In genomic region chr5:69042915-69043795, GRCh38 we compare ENCODE assay signal across 8 cellular contexts. TPM values are rescaled to one million over a fixed set of nuclear protein-coding genes. Genes with fewer than 3 reads are reported as not detected.
DNase-seq lines count a peak whose midpoint lies in the region; ATAC-seq and TF ChIP-seq lines count a peak whose summit lies in the region.

No MANE protein-coding gene starts in this region.

- H3K4me3 Mint-ChIP-seq in GM23338 (peak overlapping the region; percentile 66), neural progenitor cell (peak overlapping the region; percentile 72)
- H3K4me3 Mint-ChIP-seq in activated T-helper 2 cell treated with anti-CD3 and anti-CD28 coated beads, Interferon-gamma antibody, Interleukin-2, Interleukin-4, amounts not matched to agents 10 μg/mL and 5 μg/mL and 100 μg/mL, durations not matched to agents 14 hours and 24 hours and 36 hours (ENCODE audit: low read depth), result peak overlapping the region; percentile 82

- intact Hi-C loops in activated T-helper 2 cell treated with anti-CD3 and anti-CD28 coated beads, Interferon-gamma antibody, Interleukin-2, Interleukin-4, amounts not matched to agents 10 μg/mL and 5 μg/mL and 100 μg/mL, durations not matched to agents 14 hours and 24 hours and 36 hours (cut with micrococcal nuclease), result loop anchor here (1.0 to 5.0 kb wide), 2 partner anchors 49 to 291 kb away; partner anchors contain the start of gene SLC30A5

- H2AFZ ChIP-seq in GM23338 (peak overlapping the region; percentile 53; the same call in 1 of the 2 replicates), neural progenitor cell (replicated peaks) (peak overlapping the region; percentile 99)

- H3K27me3 ChIP-seq in DOHH2 (ENCODE audit: control insufficient read depth, low read length), result no peaks in the 10 kb centered on the region
- H3K27me3 ChIP-seq in GM23338 (ENCODE audit: insufficient read depth), result no peaks in the 10 kb centered on the region
- H3K27me3 ChIP-seq in neural progenitor cell, result no peaks in the 10 kb centered on the region
- H3K27me3 ChIP-seq in stomach smooth muscle (ENCODE audit: control insufficient read depth in 1 of 2, insufficient read depth in 2 of 2, low read length in 2 of 2), result no peaks in the 10 kb centered on the region

- H3K36me3 ChIP-seq in DOHH2 (ENCODE audit: control insufficient read depth, low read length) (no peaks in the 10 kb centered on the region), GM23338 (ENCODE audit: insufficient read depth) (no peaks in the 10 kb centered on the region), neural progenitor cell (no peaks in the 10 kb centered on the region), stomach smooth muscle (ENCODE audit: control insufficient read depth in 2 of 2, insufficient read depth in 2 of 2, low read length in 2 of 2) (no peaks in the 10 kb centered on the region)

- H3K9me2 ChIP-seq in DOHH2 (replicated peaks; ENCODE audit: control insufficient read depth, low read length), result no peaks in the 10 kb centered on the region
- H3K9me2 ChIP-seq in GM23338 (ENCODE audit: insufficient read depth), result no peaks in the 10 kb centered on the region

- H4K20me1 ChIP-seq in DOHH2 (ENCODE audit: control insufficient read depth, insufficient read depth, low read depth, low read length) (no peaks in the 10 kb centered on the region), GM23338 (replicated peaks; ENCODE audit: insufficient read depth) (no peaks in the 10 kb centered on the region), neural progenitor cell (ENCODE audit: low read depth) (no peaks in the 10 kb centered on the region)

- H3K4me2 ChIP-seq in DOHH2 (ENCODE audit: low read length) (peak overlapping the region; percentile 78), GM23338 (peak overlapping the region; percentile 68), neural progenitor cell (peak overlapping the region; percentile 72)

- DNase-seq in GM23338 (ENCODE audit: low spot score) (peak; percentile 89), LoVo (ENCODE audit: low spot score) (peak; percentile 93), RWPE1 (ENCODE audit: low spot score) (peak; percentile 82), fibroblast of the conjunctiva (ENCODE audit: low read depth) (peak; percentile 96), neural progenitor cell (ENCODE audit: low spot score) (peak; percentile 87)
- peak; percentile 73 for DNase-seq in activated T-helper 2 cell treated with anti-CD3 and anti-CD28 coated beads, Interferon-gamma antibody, Interleukin-2, Interleukin-4, amounts not matched to agents 10 μg/mL and 5 μg/mL and 100 μg/mL, durations not matched to agents 14 hours and 24 hours and 36 hours (ENCODE audit: low spot score)

- H3K9me3 ChIP-seq in DOHH2 (ENCODE audit: control insufficient read depth, insufficient read depth, low read length) (no peaks in the 10 kb centered on the region), neural progenitor cell (ENCODE audit: low read depth) (no peaks in the 10 kb centered on the region), stomach smooth muscle (ENCODE audit: control insufficient read depth in 2 of 2, low read length in 2 of 2) (no peaks in the 10 kb centered on the region)

- H3K4me1 ChIP-seq in DOHH2 (ENCODE audit: control insufficient read depth, low read length) (peaks cover 9% of the 10 kb centered on the region), GM23338 (ENCODE audit: insufficient read depth) (no peaks in the 10 kb centered on the region), neural progenitor cell (no peaks in the 10 kb centered on the region), stomach smooth muscle (ENCODE audit: control insufficient read depth, insufficient read depth, low read length) (no peaks in the 10 kb centered on the region)

- H3K4me1 Mint-ChIP-seq in GM23338, result peaks cover 7% of the 10 kb centered on the region; the same call in 1 of the 3 replicates
- peaks cover 19% of the 10 kb centered on the region for H3K4me1 Mint-ChIP-seq in activated T-helper 2 cell treated with anti-CD3 and anti-CD28 coated beads, Interferon-gamma antibody, Interleukin-2, Interleukin-4, amounts not matched to agents 10 μg/mL and 5 μg/mL and 100 μg/mL, durations not matched to agents 14 hours and 24 hours and 36 hours (ENCODE audit: low read depth)
- H3K4me1 Mint-ChIP-seq in neural progenitor cell, result peaks cover 7% of the 10 kb centered on the region

- H3K9ac ChIP-seq in neural progenitor cell (no peak overlapping the region), stomach smooth muscle (ENCODE audit: low read length in 2 of 2) (peak overlapping the region; percentile 47 to 73)

- H3K27me3 Mint-ChIP-seq in GM23338 (ENCODE audit: insufficient read depth, low read depth, poor library complexity) (peaks cover 5% of the 10 kb centered on the region), neural progenitor cell (ENCODE audit: insufficient read depth, low read depth) (no peaks in the 10 kb centered on the region)
- no peaks in the 10 kb centered on the region for H3K27me3 Mint-ChIP-seq in activated T-helper 2 cell treated with anti-CD3 and anti-CD28 coated beads, Interferon-gamma antibody, Interleukin-2, Interleukin-4, amounts not matched to agents 10 μg/mL and 5 μg/mL and 100 μg/mL, durations not matched to agents 14 hours and 24 hours and 36 hours (ENCODE audit: low read depth)

- H3K9me3 Mint-ChIP-seq in GM23338 (no peaks in the 10 kb centered on the region), neural progenitor cell (no peaks in the 10 kb centered on the region)
- H3K9me3 Mint-ChIP-seq in activated T-helper 2 cell treated with anti-CD3 and anti-CD28 coated beads, Interferon-gamma antibody, Interleukin-2, Interleukin-4, amounts not matched to agents 10 μg/mL and 5 μg/mL and 100 μg/mL, durations not matched to agents 14 hours and 24 hours and 36 hours, result no peaks in the 10 kb centered on the region

- H3K36me3 Mint-ChIP-seq in GM23338 (ENCODE audit: low read depth), result no peaks in the 10 kb centered on the region
- H3K36me3 Mint-ChIP-seq in activated T-helper 2 cell treated with anti-CD3 and anti-CD28 coated beads, Interferon-gamma antibody, Interleukin-2, Interleukin-4, amounts not matched to agents 10 μg/mL and 5 μg/mL and 100 μg/mL, durations not matched to agents 14 hours and 24 hours and 36 hours (ENCODE audit: low read depth), result no peaks in the 10 kb centered on the region
- no peaks in the 10 kb centered on the region for H3K36me3 Mint-ChIP-seq in neural progenitor cell

- ATAC-seq in GM23338, result peak; percentile 94

- H3K79me2 ChIP-seq in DOHH2 (ENCODE audit: control insufficient read depth, low read length) (no peaks in the 10 kb centered on the region), GM23338 (replicated peaks; ENCODE audit: insufficient read depth) (no peaks in the 10 kb centered on the region), neural progenitor cell (ENCODE audit: low read depth) (no peaks in the 10 kb centered on the region)

- no peaks in the 10 kb centered on the region for H3F3A ChIP-seq in DOHH2 (ENCODE audit: control insufficient read depth, insufficient read depth)
- no peaks in the 10 kb centered on the region for H3F3A ChIP-seq in GM23338 (replicated peaks; ENCODE audit: low read depth)
- H3F3A ChIP-seq in neural progenitor cell (ENCODE audit: low read depth), result no peaks in the 10 kb centered on the region

- H3K27ac Mint-ChIP-seq in GM23338 (peak overlapping the region; percentile 49), neural progenitor cell (peak overlapping the region; percentile 79)
- peak overlapping the region; percentile 72 for H3K27ac Mint-ChIP-seq in activated T-helper 2 cell treated with anti-CD3 and anti-CD28 coated beads, Interferon-gamma antibody, Interleukin-2, Interleukin-4, amounts not matched to agents 10 μg/mL and 5 μg/mL and 100 μg/mL, durations not matched to agents 14 hours and 24 hours and 36 hours

- TF ChIP-seq CTCF in DOHH2 (IDR thresholded peaks at IDR 0.05; ENCODE audit: low read depth, low read length, poor library complexity, severe bottlenecking) (peak; percentile 94), GM23338 (conservative IDR thresholded peaks at IDR 0.05; ENCODE audit: low read depth in 2 of 2) (peak; percentile 83 to 97), RWPE1 (conservative IDR thresholded peaks at IDR 0.05; ENCODE audit: low read depth) (peak; percentile 87), neural progenitor cell (IDR thresholded peaks at IDR 0.05) (peak; percentile 95)

- H3K27ac ChIP-seq in DOHH2 (ENCODE audit: low read depth, low read length) (no peak overlapping the region), GM23338 (ENCODE audit: low read depth) (no peak overlapping the region), RWPE1 (no peak overlapping the region), neural progenitor cell (no peak overlapping the region), stomach smooth muscle (ENCODE audit: low read length) (no peak overlapping the region)

- CTCF ChIA-PET in RWPE1 (lab: Yijun Ruan, JAX), result interaction anchor here (0.5 to 1.3 kb wide), 11 partner anchors 8 to 1967 kb away, joined by 3 to 8 read pairs (median 3); partner anchors contain the start of gene SLC30A5

- H3K4me3 ChIP-seq in DOHH2 (ENCODE audit: low read length) (peak overlapping the region; percentile 71), GM23338 (peak overlapping the region; percentile 47), neural progenitor cell (peak overlapping the region; percentile 44), stomach smooth muscle (ENCODE audit: low read length in 2 of 2) (peak overlapping the region; percentile 66 to 89)

- POLR2A ChIA-PET in RWPE1 (lab: Yijun Ruan, JAX; ENCODE audit: low non-redundant PET), result no interaction called here

TF ChIP-seq in GM23338, 12 proteins besides CTCF, POLR2A, EP300 and RAD21 (continues in another document):
- no peak for TF ChIP-seq ETS1 (IDR thresholded peaks at IDR 0.05)

RNA-seq across cellular contexts. Expression of gene SLC30A5, which starts 50.7 kb away (rescaled TPM):
- total RNA-seq in GM23338 (2014; rRNA removed; shearing (Covaris generic)), result 39.7 and 43.2 TPM in 2 replicates
- 33.7 and 38.2 TPM in 2 replicates for polyA plus RNA-seq in GM23338 (2016; fragmentation: Nextera tagmentation; extraction: Ambion mirVana)
- total RNA-seq in activated T-helper 2 cell treated with anti-CD3 and anti-CD28 coated beads, Interferon-gamma antibody, Interleukin-2, Interleukin-4, amounts not matched to agents 10 μg/mL and 5 μg/mL and 100 μg/mL, durations not matched to agents 14 hours and 24 hours and 36 hours, result 59.6 and 64.1 TPM in 2 replicates
- 32.4 and 45.6 TPM in 2 replicates for total RNA-seq in neural progenitor cell (ENCODE audit: low replicate concordance)
